In the genomic region with DNA sequence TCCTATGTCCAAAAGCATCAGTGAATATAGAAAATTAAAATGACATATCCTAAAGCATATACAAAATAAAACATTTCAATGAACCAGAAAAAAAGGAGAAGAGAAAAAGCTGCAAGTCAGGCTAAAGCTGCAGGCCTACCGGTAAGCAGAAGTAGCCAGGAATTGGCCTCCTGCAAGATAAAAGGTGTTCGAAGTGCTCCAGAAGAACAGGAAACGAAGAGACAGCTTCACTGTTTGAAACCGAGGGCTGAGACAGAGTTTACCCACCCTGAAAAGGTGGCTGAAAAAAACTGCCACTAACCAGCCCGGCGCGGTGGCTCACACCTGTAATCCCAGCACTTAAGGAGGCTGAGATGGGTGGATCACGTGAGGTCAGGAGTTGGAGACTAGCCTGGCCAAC, we compare ENCODE assay signal across 10 cellular contexts. TPM values are rescaled to one million over a fixed set of nuclear protein-coding genes. Genes with fewer than 3 reads are reported as not detected.
A peak's percentile ranks its signal among the peaks of the same experiment; 100 is the strongest.
DNase-seq lines count a peak whose midpoint lies in the region; ATAC-seq, FAIRE-seq and TF ChIP-seq lines count a peak whose summit lies in the region.
"Had no signal": no experiment of that assay in that cellular context is flagged by ENCODE, and none has a peak within 500 bp of the region (broad histone marks: within the 10 kb centered on the region; RNA-seq: fewer than 3 reads in every experiment).

No MANE protein-coding gene starts in this region.

- no peaks in the 10 kb centered on the region for H3K9me3 ChIP-seq in GM12878 (replicated peaks; ENCODE audit: control insufficient read depth, insufficient read depth, low read length)

- no peaks in the 10 kb centered on the region for H3K36me3 ChIP-seq in KMS-11 (ENCODE audit: insufficient read depth)
- 0 out of 4 replicates have a peak, but pooled peaks cover 0 to 2% of the 10 kb centered on the region in 2 experiments for H3K36me3 ChIP-seq in GM12878 (ENCODE audit: control insufficient read depth in 2 of 2, insufficient read depth in 2 of 2, low read length in 1 of 2)

- TF ChIP-seq CTCF in KMS-11 (conservative IDR thresholded peaks at IDR 0.05; ENCODE audit: low read depth, low read length) (no peak), GM12878 (IDR thresholded peaks at IDR 0.05 in 2 of 3, conservative IDR thresholded peaks at IDR 0.05 in 1 of 3; ENCODE audit: control insufficient read depth in 2 of 3, extremely low read depth in 1 of 3, insufficient read depth in 1 of 3, low read depth in 3 of 3, low read length in 3 of 3) (no peak)

- no peaks in the 10 kb centered on the region for H4K20me1 ChIP-seq in KMS-11 (ENCODE audit: insufficient read depth)
- H4K20me1 ChIP-seq in GM12878 (ENCODE audit: control insufficient read depth, insufficient read depth), result no peaks in the 10 kb centered on the region

- FAIRE-seq in GM12878 (lab: Jason Lieb, UNC), result no peak
- FAIRE-seq: kidney had no signal

- no peak for TF ChIP-seq EP300 in GM12878 (IDR thresholded peaks at IDR 0.05; ENCODE audit: borderline replicate concordance in 1 of 2, control insufficient read depth in 1 of 2, low read depth in 2 of 2, low read length in 2 of 2)

- SMC1A ChIA-PET in GM12878 (lab: Charles Lee; ENCODE audit: uncharacterized antibody, unreplicated experiment), result interaction anchor here (0.7 to 4.4 kb wide), 16 partner anchors 13 to 298 kb away, joined by 3 to 11 read pairs (median 4); no protein-coding TSS in a partner anchor

- H2AFZ ChIP-seq in KMS-11 (ENCODE audit: low read depth) (no peak overlapping the region), GM12878 (ENCODE audit: control insufficient read depth, low read depth, low read length) (no peak overlapping the region)

- no peak for TF ChIP-seq RAD21 in GM12878 (IDR thresholded peaks at IDR 0.05; ENCODE audit: insufficient read depth, low read depth, low read length)

- peaks cover 59% of the 10 kb centered on the region for H3K4me1 ChIP-seq in KMS-11 (ENCODE audit: low read depth, poor library complexity, severe bottlenecking)
- peaks cover 37% of the 10 kb centered on the region for H3K4me1 ChIP-seq in GM12878 (ENCODE audit: control insufficient read depth, insufficient read depth, low read length)

- BruUV-seq in GM12878 (replicated peaks; lab: Mats Ljungman, UMichigan), result no TSS peak

- CTCF ChIA-PET in GM12878 (lab: Yijun Ruan, JAX), result interaction anchor here (0.7 to 5.1 kb wide), 19 partner anchors 9 to 298 kb away, joined by 3 to 33 read pairs (median 4); no protein-coding TSS in a partner anchor

- POLR2A ChIA-PET in GM12878 (lab: Charles Lee), result interaction anchor here (0.5 to 1.1 kb wide), 3 partner anchors 52 to 277 kb away, joined by 3 to 5 read pairs (median 4); partner anchors contain the start of gene ATF3

- no peaks in the 10 kb centered on the region for H3K27me3 ChIP-seq in KMS-11 (ENCODE audit: insufficient read depth, low read depth)
- H3K27me3 ChIP-seq in GM12878 (replicated peaks in 1 of 2; ENCODE audit: control insufficient read depth in 2 of 2, insufficient read depth in 2 of 2, low read length in 1 of 2), result no peaks in the 10 kb centered on the region

- H3K9ac ChIP-seq in KMS-11 (no peak overlapping the region), GM12878 (ENCODE audit: control insufficient read depth, insufficient read depth, low read length) (no peak overlapping the region)

- RAD21 ChIA-PET in GM12878 (lab: Charles Lee; ENCODE audit: unreplicated experiment), result interaction anchor here (0.7 to 4.1 kb wide), 8 partner anchors 15 to 277 kb away, joined by 3 to 19 read pairs (median 4); no protein-coding TSS in a partner anchor

- TF ChIP-seq POLR2A in GM12878 (IDR thresholded peaks at IDR 0.05; ENCODE audit: low read depth, low read length) (no peak), erythroblast (IDR thresholded peaks at IDR 0.05; ENCODE audit: low read length) (no peak)

- WGBS in GM12878 (ENCODE audit: insufficient coverage, insufficient replicate concordance, low lambda C conversion rate, missing lambda C conversion rate), result 4% methylated on average over 8 of the region's 8 CpGs

- in situ Hi-C loops in GM12878 (cut with MboI), result no loop called here

- no peak overlapping the region for H3K4me3 ChIP-seq in KMS-11 (IDR thresholded peaks at IDR 0.05; ENCODE audit: insufficient read depth, low read depth, low read length)
- no peak overlapping the region for H3K4me3 ChIP-seq in GM12878

- H3K4me2 ChIP-seq in KMS-11 (peak overlapping the region; percentile 77; the same call in 1 of the 2 replicates), GM12878 (ENCODE audit: control insufficient read depth, insufficient read depth) (peak overlapping the region; percentile 93)

- ATAC-seq in GM19463 (IDR thresholded peaks at IDR 0.05; ENCODE audit: unreplicated experiment) (peak; percentile 33), GM12878 (peak; percentile 35)

- H3K79me2 ChIP-seq in KMS-11 (ENCODE audit: insufficient read depth, low read depth) (no peaks in the 10 kb centered on the region), GM12878 (ENCODE audit: control insufficient read depth, insufficient read depth, low read length) (no peaks in the 10 kb centered on the region; the same call in none of the 2 replicates)

- intact Hi-C loops in GM12878 (cut with micrococcal nuclease; ENCODE audit: unreplicated experiment), result loop anchor here (5.0 to 10.0 kb wide), 2 partner anchors 52 to 279 kb away; no protein-coding TSS in a partner anchor

- no peak overlapping the region; the same call in 1 of the 2 replicates for H3K27ac ChIP-seq in KMS-11
- H3K27ac ChIP-seq in GM12878 (ENCODE audit: control insufficient read depth, insufficient read depth), result peak overlapping the region; percentile 46

- peak; percentile 7 for DNase-seq in GF-D8 (lab: John Stamatoyannopoulos, UW)
- no peak for DNase-seq in GM12878 (ENCODE audit: low read depth, low spot score)
- no peak for DNase-seq in SHP77 (lab: John Stamatoyannopoulos, UW)
- no peak for DNase-seq in NCI-H2171 (lab: John Stamatoyannopoulos, UW)
- DNase-seq in NCI-H1092 (lab: John Stamatoyannopoulos, UW), result no peak
- DNase-seq in erythroblast (lab: John Stamatoyannopoulos, UW), result no peak
- DNase-seq: kidney, NCI-H526 had no signal

TF ChIP-seq in GM12878, 131 proteins besides CTCF, POLR2A, EP300 and RAD21:
- TF ChIP-seq SIX5 (IDR thresholded peaks at IDR 0.05; ENCODE audit: low read depth, low read length, severe bottlenecking) (no peak), HDGF (IDR thresholded peaks at IDR 0.05) (no peak), BHLHE40 (IDR thresholded peaks at IDR 0.05; ENCODE audit: borderline replicate concordance in 1 of 2, low read depth in 2 of 2, low read length in 1 of 2) (peak in 1 of 2 experiments; percentile 64; a peak in 2 of 4 replicates)
TF ChIP-seq in GM12878: peak in this region for 1.

RNA-seq across cellular contexts. Expression of gene NSL1, which starts 37.4 kb away (rescaled TPM):
- total RNA-seq in GM12878 (2013; cell fraction: nucleolus; rRNA removed), result 97.5 and 114 TPM in 2 replicates
- total RNA-seq in GM12878 (2014; rRNA removed) (41.9 and 46.9 TPM in 2 replicates), GM12878 (2014; rRNA removed; fragmentation: Illumina TruSeq; extraction: Trizol) (37.5 and 40.2 TPM in 2 replicates), GM12878 (2021) (38.3 and 41.6 TPM in 2 replicates)
- 11.3 TPM for polyA plus RNA-seq in GM12878 (2011; ENCODE audit: low read depth)
- polyA plus RNA-seq in GM12878 (2011; rRNA removed) (46.4 and 68.5 TPM in 2 replicates), GM12878 (2014; fragmentation: Illumina TruSeq; extraction: Trizol) (36.7 TPM in 2 replicates), GM12878 (2014; fragmentation: Nextera tagmentation; extraction: Ambion mirVana) (10 to 100 TPM; 46.5 to 67.2 TPM), GM12878 (2014; rRNA removed) (34.5 and 43.6 TPM in 2 replicates), GM12878 (2016; fragmentation: Nextera tagmentation; extraction: Ambion mirVana) (10 to 100 TPM; 72.3 to 74.2 TPM)
- 35.9 and 46.6 TPM in 2 replicates for polyA plus RNA-seq in GM12878 (2011; cell fraction: cytosol; rRNA removed)
- polyA plus RNA-seq in GM12878 (2011; cell fraction: nucleus; rRNA removed), result 25.8 and 25.9 TPM in 2 replicates
- 15.8 and 17.9 TPM in 2 replicates for polyA plus RNA-seq in GM12878 (2012)
- polyA minus RNA-seq in GM12878 (2011; rRNA and poly(A)+ RNA removed), result 20.3 and 27.5 TPM in 2 replicates
- 5.1 and 13.8 TPM in 2 replicates for polyA minus RNA-seq in GM12878 (2011; cell fraction: cytosol; rRNA and poly(A)+ RNA removed)
- 27.0 and 42.8 TPM in 2 replicates for polyA minus RNA-seq in GM12878 (2011; cell fraction: nucleus; rRNA and poly(A)+ RNA removed)

RNA-seq across cellular contexts. Expression of gene TATDN3, which starts 37.5 kb away (rescaled TPM):
- 38.0 and 48.8 TPM in 2 replicates for total RNA-seq in GM12878 (2013; cell fraction: nucleolus; rRNA removed)
- total RNA-seq in GM12878 (2014; rRNA removed), result 15.5 and 21.7 TPM in 2 replicates
- total RNA-seq in GM12878 (2014; rRNA removed; fragmentation: Illumina TruSeq; extraction: Trizol), result 20.7 and 21.0 TPM in 2 replicates
- 17.1 and 18.2 TPM in 2 replicates for total RNA-seq in GM12878 (2021)
- polyA plus RNA-seq in GM12878 (2011; ENCODE audit: low read depth), result 11.4 TPM
- polyA plus RNA-seq in GM12878 (2011; rRNA removed), result 24.5 and 40.9 TPM in 2 replicates
- 10.7 and 12.3 TPM in 2 replicates for polyA plus RNA-seq in GM12878 (2011; cell fraction: cytosol; rRNA removed)
- 8.2 and 9.9 TPM in 2 replicates for polyA plus RNA-seq in GM12878 (2011; cell fraction: nucleus; rRNA removed)
- polyA plus RNA-seq in GM12878 (2012), result 10.6 and 12.7 TPM in 2 replicates
- polyA plus RNA-seq in GM12878 (2014; fragmentation: Illumina TruSeq; extraction: Trizol), result 17.8 and 20.2 TPM in 2 replicates
- polyA plus RNA-seq in GM12878 (2014; fragmentation: Nextera tagmentation; extraction: Ambion mirVana), result 10 to 100 TPM; 34.0 to 40.0 TPM
- 14.8 and 15.9 TPM in 2 replicates for polyA plus RNA-seq in GM12878 (2014; rRNA removed)
- 10 to 100 TPM; 28.0 to 32.7 TPM for polyA plus RNA-seq in GM12878 (2016; fragmentation: Nextera tagmentation; extraction: Ambion mirVana)
- polyA minus RNA-seq in GM12878 (2011; rRNA and poly(A)+ RNA removed), result 16.9 and 22.8 TPM in 2 replicates
- 5.9 TPM in 2 replicates for polyA minus RNA-seq in GM12878 (2011; cell fraction: cytosol; rRNA and poly(A)+ RNA removed)
- polyA minus RNA-seq in GM12878 (2011; cell fraction: nucleus; rRNA and poly(A)+ RNA removed), result 7.5 and 9.2 TPM in 2 replicates

RNA-seq across cellular contexts. Expression of gene BATF3, which starts 54.6 kb away (rescaled TPM):
- 10.3 and 10.7 TPM in 2 replicates for total RNA-seq in GM12878 (2013; cell fraction: nucleolus; rRNA removed)
- total RNA-seq in GM12878 (2014; rRNA removed) (41.9 and 50.4 TPM in 2 replicates), GM12878 (2014; rRNA removed; fragmentation: Illumina TruSeq; extraction: Trizol) (28.7 and 30.6 TPM in 2 replicates), GM12878 (2021) (44.9 and 47.5 TPM in 2 replicates)
- polyA plus RNA-seq in GM12878 (2011; ENCODE audit: low read depth), result 9.6 TPM
- polyA plus RNA-seq in GM12878 (2011; rRNA removed) (15.1 and 25.6 TPM in 2 replicates), GM12878 (2014; fragmentation: Illumina TruSeq; extraction: Trizol) (7.6 and 31.1 TPM in 2 replicates), GM12878 (2014; fragmentation: Nextera tagmentation; extraction: Ambion mirVana) (10 to 100 TPM; 11.1 to 12.3 TPM), GM12878 (2014; rRNA removed) (56.7 and 56.8 TPM in 2 replicates), GM12878 (2016; fragmentation: Nextera tagmentation; extraction: Ambion mirVana) (10 to 100 TPM; 20.4 to 33.2 TPM)
- polyA plus RNA-seq in GM12878 (2011; cell fraction: cytosol; rRNA removed), result 31.7 and 44.5 TPM in 2 replicates
- 26.0 and 28.6 TPM in 2 replicates for polyA plus RNA-seq in GM12878 (2011; cell fraction: nucleus; rRNA removed)
- polyA plus RNA-seq in GM12878 (2012), result 7.8 and 9.7 TPM in 2 replicates
- polyA minus RNA-seq in GM12878 (2011; rRNA and poly(A)+ RNA removed), result 5.7 and 9.1 TPM in 2 replicates
- polyA minus RNA-seq in GM12878 (2011; cell fraction: cytosol; rRNA and poly(A)+ RNA removed), result 4.2 and 4.8 TPM in 2 replicates
- polyA minus RNA-seq in GM12878 (2011; cell fraction: nucleus; rRNA and poly(A)+ RNA removed), result 4.2 and 5.8 TPM in 2 replicates
